ENCODE assay signal across 16 cellular contexts in genomic region chr3:8576436-8576835, GRCh38.
"Had no signal": no experiment of that assay in that cellular context is flagged by ENCODE, and none has a peak within 500 bp of the region (broad histone marks: within the 10 kb centered on the region; RNA-seq: fewer than 3 reads in every experiment).

No MANE protein-coding gene starts in this region.

- DNase-seq: activated CD4-positive, alpha-beta T cell treated with anti-CD3 and anti-CD28 coated beads, Interleukin-2, amount 10 ng/mL, durations not matched to agents 24 days and 14 days; activated CD8-positive, alpha-beta T cell treated with anti-CD3 and anti-CD28 coated beads for 36 hours; activated naive CD4-positive, alpha-beta T cell treated with Interleukin-2 at 50 U/mL for 16 hours; activated naive CD8-positive, alpha-beta T cell treated with anti-CD3 and anti-CD28 coated beads, Interleukin-2, amount 10 ng/mL, durations not matched to agents 7 days and 5 days; activated T-cell treated with anti-CD3 and anti-CD28 coated beads, Interleukin-2, amount 50 U/mL, for 1 hour; cortex of kidney; effector CD4-positive, alpha-beta T cell; midbrain; occipital lobe; spleen; stimulated activated CD4-positive, alpha-beta T cell treated with anti-CD3 and anti-CD28 coated beads, Interleukin-4, amount 100 ng/mL, for 4 hours; stimulated activated naive B cell treated with anti-CD40 and anti-IgM and Interleukin-4, amounts not matched to agents 10 μg/mL and 1 μg/mL and 100 μg/mL, for 72 hours; tibial artery had no signal

- ATAC-seq: activated CD8-positive, alpha-beta T cell treated with anti-CD3 and anti-CD28 coated beads for 36 hours; activated T-helper 17 cell treated with anti-CD3 and anti-CD28 coated beads, Interleukin-2, amount 50 U/mL, for 72 hours; stimulated activated naive B cell treated with anti-CD40 and anti-IgM and Interleukin-4, amounts not matched to agents 10 μg/mL and 1 μg/mL and 100 μg/mL, for 72 hours had no signal

- H3K9me3 ChIP-seq: esophagus muscularis mucosa, right atrium auricular region, spleen, tibial artery had no signal

- H3K27ac ChIP-seq: esophagus muscularis mucosa, right atrium auricular region had no signal

- H3K4me3 ChIP-seq: esophagus muscularis mucosa, right atrium auricular region, spleen, tibial artery had no signal

- H3K27me3 ChIP-seq: esophagus muscularis mucosa, right atrium auricular region, spleen, tibial artery had no signal
